Comparison of ENCODE assay signal across 13 cellular contexts in the genomic region with DNA sequence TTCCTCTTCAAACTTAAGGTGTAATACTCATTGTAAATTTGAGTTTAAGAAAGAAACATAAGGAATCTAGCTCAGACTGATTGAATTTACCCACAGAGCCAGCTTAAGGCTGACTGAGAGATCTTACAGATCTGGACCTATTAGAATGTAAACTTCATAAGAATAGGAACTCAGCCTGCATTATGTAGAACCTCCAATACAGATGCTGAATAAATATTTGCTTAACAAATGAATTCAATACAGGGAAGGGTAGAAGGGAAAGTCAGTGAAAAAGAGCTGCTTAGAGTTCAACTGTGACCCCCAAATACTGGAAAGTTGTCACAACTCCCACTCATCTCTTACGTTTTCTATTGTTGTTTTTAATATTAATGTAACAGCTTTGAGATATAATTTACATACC. TPM values are rescaled to one million over a fixed set of nuclear protein-coding genes. Genes with fewer than 3 reads are reported as not detected.
DNase-seq lines count a peak whose midpoint lies in the region; ATAC-seq and TF ChIP-seq lines count a peak whose summit lies in the region.
"Had no signal": no experiment of that assay in that cellular context is flagged by ENCODE, and none has a peak within 500 bp of the region (broad histone marks: within the 10 kb centered on the region; RNA-seq: fewer than 3 reads in every experiment).

No MANE protein-coding gene starts in this region.

- TF ChIP-seq CTCF in Loucy (conservative IDR thresholded peaks at IDR 0.05; ENCODE audit: low read length), result no peak
- TF ChIP-seq CTCF in progenitor cell of endocrine pancreas (IDR thresholded peaks at IDR 0.05; ENCODE audit: unreplicated experiment), result no peak

- H3K79me2 ChIP-seq in Loucy (ENCODE audit: insufficient read depth, low read length), result peaks cover 98% of the 10 kb centered on the region

- ATAC-seq in T-helper 17 cell (no peak), HG03097 (IDR thresholded peaks at IDR 0.05; ENCODE audit: low FRiP score, unreplicated experiment) (no peak)

- peak overlapping the region; percentile 21 for H3K27ac Mint-ChIP-seq in T-helper 17 cell
- peak overlapping the region; percentile 47 for H3K27ac Mint-ChIP-seq in progenitor cell of endocrine pancreas

- no peak overlapping the region for H3K4me3 ChIP-seq in Loucy (ENCODE audit: low read length, poor library complexity, severe bottlenecking)
- H3K4me3 ChIP-seq: GM12878, K562 had no signal

- no peaks in the 10 kb centered on the region for H3K9me2 ChIP-seq in Loucy (replicated peaks; ENCODE audit: low read depth, low read length)

- no peak overlapping the region for H3K9ac ChIP-seq in Loucy (ENCODE audit: low read depth, low read length, poor library complexity, severe bottlenecking)

- H4K20me1 ChIP-seq in Loucy (ENCODE audit: insufficient read depth, low read length, poor library complexity, severe bottlenecking), result peaks cover 60% of the 10 kb centered on the region

- no peak overlapping the region for H2AFZ ChIP-seq in Loucy (ENCODE audit: low read length)

- H3K36me3 ChIP-seq in Loucy (ENCODE audit: insufficient read depth, low read length), result peaks cover 19% of the 10 kb centered on the region

- H3K27me3 Mint-ChIP-seq in T-helper 17 cell, result no peaks in the 10 kb centered on the region
- no peaks in the 10 kb centered on the region for H3K27me3 Mint-ChIP-seq in progenitor cell of endocrine pancreas

- no peaks in the 10 kb centered on the region for H3K27me3 ChIP-seq in Loucy (ENCODE audit: insufficient read depth, low read length, poor library complexity, severe bottlenecking)

- H3K9me3 ChIP-seq in Loucy (ENCODE audit: insufficient read depth, low read depth, low read length), result peaks cover 20% of the 10 kb centered on the region
- no peaks in the 10 kb centered on the region for H3K9me3 ChIP-seq in T-helper 17 cell (ENCODE audit: control insufficient read depth, low read length, poor library complexity, severe bottlenecking)

- H3K4me1 ChIP-seq in Loucy (ENCODE audit: insufficient read depth, low read length, poor library complexity, severe bottlenecking), result peaks cover 8% of the 10 kb centered on the region

- H3F3A ChIP-seq in Loucy (ENCODE audit: low read depth), result no peaks in the 10 kb centered on the region

- peak overlapping the region; percentile 18 for H3K4me2 ChIP-seq in Loucy (ENCODE audit: low read depth, low read length, poor library complexity, severe bottlenecking)

- H3K36me3 Mint-ChIP-seq in T-helper 17 cell (ENCODE audit: low read depth) (no peaks in the 10 kb centered on the region), progenitor cell of endocrine pancreas (ENCODE audit: insufficient read depth) (peaks cover 36% of the 10 kb centered on the region)

- H3K4me3 Mint-ChIP-seq in T-helper 17 cell, result no peak overlapping the region
- H3K4me3 Mint-ChIP-seq in progenitor cell of endocrine pancreas (ENCODE audit: low read depth), result no peak overlapping the region
- H3K4me3 Mint-ChIP-seq: CD14-positive monocyte had no signal

- H3K4me1 Mint-ChIP-seq in T-helper 17 cell (peaks cover 38% of the 10 kb centered on the region), progenitor cell of endocrine pancreas (ENCODE audit: low read depth) (peaks cover 14% of the 10 kb centered on the region)

- peak; percentile 4 for DNase-seq in DMS53 (lab: John Stamatoyannopoulos, UW)
- no peak for DNase-seq in DMS53 treated with DMSO at 0.1 percent for 48 hours (lab: John Stamatoyannopoulos, UW; ENCODE audit: unreplicated experiment)
- no peak for DNase-seq in T-helper 17 cell
- no peak for DNase-seq in progenitor cell of endocrine pancreas (ENCODE audit: low spot score, unreplicated experiment)
- DNase-seq in NCI-H2196 (lab: John Stamatoyannopoulos, UW; ENCODE audit: unreplicated experiment), result no peak
- DNase-seq in activated CD4-positive, CD25-positive, alpha-beta regulatory T cell (lab: John Stamatoyannopoulos, UW), result no peak
- DNase-seq: DMS79, H7 had no signal

- peaks cover 25% of the 10 kb centered on the region for H3K9me3 Mint-ChIP-seq in progenitor cell of endocrine pancreas (ENCODE audit: low read depth)

RNA-seq across cellular contexts. Expression of a gene that starts 11.5 kb away (rescaled TPM):
- 10 to 100 TPM; 48.9 to 61.9 TPM for total RNA-seq in T-helper 17 cell
- total RNA-seq in progenitor cell of endocrine pancreas, result 56.5 and 59.1 TPM in 2 replicates
